In genomic region chr12:124514996-124515932, GRCh38 we compare ENCODE assay signal across 16 cellular contexts. TPM values are rescaled to one million over a fixed set of nuclear protein-coding genes. Genes with fewer than 3 reads are reported as not detected.
DNase-seq lines count a peak whose midpoint lies in the region; FAIRE-seq and TF ChIP-seq lines count a peak whose summit lies in the region.
"Had no signal": no experiment of that assay in that cellular context is flagged by ENCODE, and none has a peak within 500 bp of the region (broad histone marks: within the 10 kb centered on the region; RNA-seq: fewer than 3 reads in every experiment).

No MANE protein-coding gene starts in this region.

- H3K27ac ChIP-seq in subcutaneous abdominal adipose tissue (ENCODE audit: low read depth, low read length), result peak overlapping the region; percentile 98
- H3K27ac ChIP-seq: neutrophil had no signal

- peak overlapping the region in 1 of 5 donors; percentile 56 for H3K4me3 ChIP-seq in subcutaneous abdominal adipose tissue (ENCODE audit: low read depth in 1 of 5, low read length in 5 of 5)

- no peaks in the 10 kb centered on the region for H3K9me3 ChIP-seq in subcutaneous abdominal adipose tissue (ENCODE audit: control insufficient read depth in 5 of 5, low read length in 5 of 5)
- H3K9me3 ChIP-seq: neutrophil had no signal

- H3K36me3 ChIP-seq in subcutaneous abdominal adipose tissue (ENCODE audit: control insufficient read depth in 5 of 5, insufficient read depth in 5 of 5, low read length in 5 of 5), result peaks cover 0 to 12% (median 7%) of the 10 kb centered on the region in 5 donors
- H3K36me3 ChIP-seq: neutrophil had no signal

- H3K36me3 Mint-ChIP-seq in brain, result peaks cover 30% of the 10 kb centered on the region
- peaks cover 9% of the 10 kb centered on the region for H3K36me3 Mint-ChIP-seq in mesothelial cell of epicardium

- peaks cover 89% of the 10 kb centered on the region for H3K4me1 Mint-ChIP-seq in brain
- H3K4me1 Mint-ChIP-seq in mesothelial cell of epicardium, result peaks cover 63% of the 10 kb centered on the region
- H3K4me1 Mint-ChIP-seq: activated CD4-positive, alpha-beta T cell treated with anti-CD3 and anti-CD28 coated beads, Interleukin-2, amount 10 ng/mL, durations not matched to agents 24 days and 14 days had no signal

- H3K9me3 Mint-ChIP-seq in brain, result peaks cover 0 to 8% (median 3%) of the 10 kb centered on the region in 5 experiments
- no peaks in the 10 kb centered on the region for H3K9me3 Mint-ChIP-seq in mesothelial cell of epicardium
- H3K9me3 Mint-ChIP-seq: activated CD4-positive, alpha-beta T cell treated with anti-CD3 and anti-CD28 coated beads, Interleukin-2, amount 10 ng/mL, durations not matched to agents 24 days and 14 days; CD4-positive, CD25-positive, alpha-beta regulatory T cell; stimulated activated naive B cell treated with anti-CD40 and anti-IgM and Interleukin-4, amounts not matched to agents 10 μg/mL and 1 μg/mL and 100 μg/mL, for 72 hours; T-cell had no signal

- intact Hi-C loops in posterior vena cava (cut with DNase I), result loop anchor here in 1 of 2 donors (5.0 kb wide), 2 partner anchors 52 to 58 kb away; partner anchors contain the start of gene NCOR2

- H3K27me3 Mint-ChIP-seq in brain (no peaks in the 10 kb centered on the region), mesothelial cell of epicardium (ENCODE audit: low read depth) (no peaks in the 10 kb centered on the region)
- H3K27me3 Mint-ChIP-seq: activated CD4-positive, alpha-beta T cell treated with anti-CD3 and anti-CD28 coated beads, Interleukin-2, amount 10 ng/mL, durations not matched to agents 24 days and 14 days; CD4-positive, CD25-positive, alpha-beta regulatory T cell; stimulated activated naive B cell treated with anti-CD40 and anti-IgM and Interleukin-4, amounts not matched to agents 10 μg/mL and 1 μg/mL and 100 μg/mL, for 72 hours; T-cell had no signal

- H3K27ac Mint-ChIP-seq in brain (peak overlapping the region; percentile 72 to 100 (median 88)), mesothelial cell of epicardium (peak overlapping the region; percentile 13)
- H3K27ac Mint-ChIP-seq: activated CD4-positive, alpha-beta T cell treated with anti-CD3 and anti-CD28 coated beads, Interleukin-2, amount 10 ng/mL, durations not matched to agents 24 days and 14 days; CD4-positive, CD25-positive, alpha-beta regulatory T cell; stimulated activated naive B cell treated with anti-CD40 and anti-IgM and Interleukin-4, amounts not matched to agents 10 μg/mL and 1 μg/mL and 100 μg/mL, for 72 hours; T-cell had no signal

- H3K4me3 Mint-ChIP-seq in brain (peak overlapping the region; percentile 4 to 87 (median 32)), mesothelial cell of epicardium (peak overlapping the region; percentile 1)
- H3K4me3 Mint-ChIP-seq: activated CD4-positive, alpha-beta T cell treated with anti-CD3 and anti-CD28 coated beads, Interleukin-2, amount 10 ng/mL, durations not matched to agents 24 days and 14 days; CD4-positive, CD25-positive, alpha-beta regulatory T cell; stimulated activated naive B cell treated with anti-CD40 and anti-IgM and Interleukin-4, amounts not matched to agents 10 μg/mL and 1 μg/mL and 100 μg/mL, for 72 hours; T-cell had no signal

- no peaks in the 10 kb centered on the region for H3K27me3 ChIP-seq in subcutaneous abdominal adipose tissue (ENCODE audit: control insufficient read depth in 5 of 5, insufficient read depth in 4 of 5, low read length in 5 of 5)

- H3K4me1 ChIP-seq in subcutaneous abdominal adipose tissue (ENCODE audit: control insufficient read depth in 5 of 5, insufficient read depth in 5 of 5, low read length in 5 of 5), result peaks cover 21 to 83% (median 68%) of the 10 kb centered on the region in 5 donors

- no peak overlapping the region for H3K9ac ChIP-seq in subcutaneous abdominal adipose tissue (ENCODE audit: low read length in 5 of 5)

- peak; percentile 93 for FAIRE-seq in HTR-8/SVneo (lab: Jason Lieb, UNC)
- FAIRE-seq: G401.6 had no signal

- no peak for DNase-seq in HTR-8/SVneo (ENCODE audit: insufficient read length, low spot score)
- no peak for DNase-seq in mesothelial cell of epicardium (ENCODE audit: low spot score in 2 of 2, unreplicated experiment in 2 of 2)
- no peak for DNase-seq in activated CD4-positive, alpha-beta T cell treated with anti-CD3 and anti-CD28 coated beads for 1 hour
- no peak for DNase-seq in posterior vena cava (ENCODE audit: low spot score)
- DNase-seq in cerebellum (ENCODE audit: low spot score), result no peak
- DNase-seq in NCI-H345 treated with DMSO at 0.1 percent for 48 hours (lab: John Stamatoyannopoulos, UW; ENCODE audit: unreplicated experiment), result no peak
- DNase-seq: activated CD4-positive, alpha-beta T cell treated with anti-CD3 and anti-CD28 coated beads, Interleukin-2, amount 10 ng/mL, durations not matched to agents 24 days and 14 days; CD4-positive, CD25-positive, alpha-beta regulatory T cell; NCI-H2171; stimulated activated CD4-positive, alpha-beta T cell treated with anti-CD3 and anti-CD28 coated beads, Interleukin-2, amount 100 ng/mL, for 48 hours; stimulated activated naive B cell treated with anti-CD40 and anti-IgM and Interleukin-4, amounts not matched to agents 10 μg/mL and 1 μg/mL and 100 μg/mL, for 72 hours; T-cell had no signal

- TF ChIP-seq CTCF in brain (conservative IDR thresholded peaks at IDR 0.05) (no peak), mesothelial cell of epicardium (IDR thresholded peaks at IDR 0.05; ENCODE audit: unreplicated experiment) (no peak)

RNA-seq across cellular contexts. Expression of gene NCOR2, which starts 52.1 kb away (rescaled TPM):
- 78.6 TPM for polyA plus RNA-seq in brain (ENCODE audit: insufficient read depth, low read depth, low replicate concordance)
- total RNA-seq in mesothelial cell of epicardium (316 to 336 TPM (median 331 TPM) in 3 replicates), posterior vena cava (100 to 1,000 TPM; 210 to 279 TPM), cerebellum (34.7 TPM)
